Comparison of ENCODE assay signal across 13 cellular contexts in genomic region chr3:45191924-45192417, GRCh38. TPM values are rescaled to one million over a fixed set of nuclear protein-coding genes. Genes with fewer than 3 reads are reported as not detected.
"Had no signal": no experiment of that assay in that cellular context is flagged by ENCODE, and none has a peak within 500 bp of the region (broad histone marks: within the 10 kb centered on the region; RNA-seq: fewer than 3 reads in every experiment).

No MANE protein-coding gene starts in this region.

- H3K4me3 ChIP-seq: ascending aorta, lung had no signal

- H3K4me1 ChIP-seq: ascending aorta had no signal

- DNase-seq: activated CD4-positive, alpha-beta T cell treated with anti-CD3 and anti-CD28 coated beads for 1 hour; activated CD4-positive, alpha-beta T cell treated with anti-CD3 and anti-CD28 coated beads, Interleukin-2, amount 50 U/mL, for 48 hours; activated naive CD8-positive, alpha-beta T cell treated with anti-CD3 and anti-CD28 coated beads, Interleukin-2, amount 50 U/mL, for 24 hours; activated T-cell treated with anti-CD3 and anti-CD28 coated beads, Interleukin-2, amount 50 U/mL, for 48 hours; endodermal cell; erythroblast; natural killer cell; occipital lobe; stimulated activated CD4-positive, alpha-beta T cell treated with anti-CD3 and anti-CD28 coated beads, Interleukin-4, amount 100 ng/mL, for 4 hours; stimulated activated naive CD8-positive, alpha-beta T cell treated with anti-CD3 and anti-CD28 coated beads, Interleukin-15, amount 100 ng/mL, for 72 hours had no signal

- H3K9me3 ChIP-seq: ascending aorta had no signal

- H3K9me3 Mint-ChIP-seq: activated naive CD8-positive, alpha-beta T cell treated with anti-CD3 and anti-CD28 coated beads, Interleukin-2, amount 50 U/mL, for 24 hours; endodermal cell; natural killer cell; stimulated activated naive CD8-positive, alpha-beta T cell treated with anti-CD3 and anti-CD28 coated beads, Interleukin-15, amount 100 ng/mL, for 72 hours had no signal

- ATAC-seq: activated naive CD8-positive, alpha-beta T cell treated with anti-CD3 and anti-CD28 coated beads, Interleukin-2, amount 50 U/mL, for 24 hours; stimulated activated naive CD8-positive, alpha-beta T cell treated with anti-CD3 and anti-CD28 coated beads, Interleukin-15, amount 100 ng/mL, for 72 hours had no signal

- H3K4me3 Mint-ChIP-seq: activated naive CD8-positive, alpha-beta T cell treated with anti-CD3 and anti-CD28 coated beads, Interleukin-2, amount 50 U/mL, for 24 hours; endodermal cell; natural killer cell; stimulated activated naive CD8-positive, alpha-beta T cell treated with anti-CD3 and anti-CD28 coated beads, Interleukin-15, amount 100 ng/mL, for 72 hours had no signal

- H3K27me3 ChIP-seq: ascending aorta had no signal

- FAIRE-seq: bronchial epithelial cell had no signal

- H3K27ac ChIP-seq: ascending aorta had no signal

- H3K27ac Mint-ChIP-seq: activated naive CD8-positive, alpha-beta T cell treated with anti-CD3 and anti-CD28 coated beads, Interleukin-2, amount 50 U/mL, for 24 hours; endodermal cell; natural killer cell; stimulated activated naive CD8-positive, alpha-beta T cell treated with anti-CD3 and anti-CD28 coated beads, Interleukin-15, amount 100 ng/mL, for 72 hours had no signal

- H3K36me3 ChIP-seq: ascending aorta had no signal

- H3K36me3 Mint-ChIP-seq: natural killer cell had no signal

RNA-seq across cellular contexts. Expression of gene TMEM158, which starts 34.1 kb away (rescaled TPM):
- total RNA-seq: ascending aorta had no signal
